17 cellular contexts compared by ENCODE assay signal in the genomic region with DNA sequence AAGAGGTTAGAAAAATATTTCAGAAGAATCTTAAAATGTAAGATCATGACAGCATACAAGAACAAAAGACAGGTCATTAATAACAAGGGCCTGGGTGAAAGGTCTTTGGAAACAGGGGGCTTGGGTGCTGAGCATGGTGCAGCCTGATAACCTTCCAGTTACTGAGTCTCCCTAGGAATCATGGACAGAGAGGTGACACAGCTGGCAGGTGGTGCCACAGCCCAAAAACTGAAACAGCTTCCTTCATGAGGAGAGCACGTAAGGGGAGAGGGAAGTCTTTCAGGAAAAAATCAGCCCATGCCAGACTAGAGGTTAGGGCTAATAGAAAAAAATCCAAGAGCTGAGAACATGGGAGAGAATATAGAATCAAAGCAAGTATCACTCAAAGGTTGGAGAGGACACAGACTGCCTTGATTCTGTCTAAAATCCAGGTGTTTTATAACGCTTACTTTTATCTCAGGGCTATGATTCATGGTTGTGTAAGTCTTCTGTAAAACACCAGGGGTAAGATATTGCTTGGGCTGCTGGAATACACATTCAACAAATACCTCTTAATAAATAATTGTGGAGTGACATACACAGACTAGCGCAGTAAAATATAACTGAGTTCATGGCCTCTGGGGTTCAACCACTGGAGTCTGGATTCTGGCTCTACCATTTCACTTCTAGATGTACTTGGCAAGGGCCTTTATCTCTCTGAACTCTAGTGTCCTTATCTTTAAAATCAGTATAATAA.
DNase-seq lines count a peak whose midpoint lies in the region; ATAC-seq and TF ChIP-seq lines count a peak whose summit lies in the region.
"Had no signal": no experiment of that assay in that cellular context is flagged by ENCODE, and none has a peak within 500 bp of the region (broad histone marks: within the 10 kb centered on the region; RNA-seq: fewer than 3 reads in every experiment).

No MANE protein-coding gene starts in this region.

- peaks cover 23 to 28% of the 10 kb centered on the region in 2 experiments for H3K4me1 ChIP-seq in neutrophil (ENCODE audit: control insufficient read depth in 1 of 2, insufficient read depth in 1 of 2, low read depth in 1 of 2, low read length in 1 of 2)

- H3K27ac ChIP-seq in neutrophil, result peak overlapping the region; percentile 85

- intact Hi-C loops in CD14-positive monocyte (cut with micrococcal nuclease), result no loop called here

- no peak for TF ChIP-seq CTCF in CD14-positive monocyte (IDR thresholded peaks at IDR 0.05)
- no peak for TF ChIP-seq CTCF in choroid plexus epithelial cell (conservative IDR thresholded peaks at IDR 0.05; ENCODE audit: low read depth, low read length)
- TF ChIP-seq CTCF in neutrophil (IDR thresholded peaks at IDR 0.05), result no peak

- DNase-seq in CD14-positive monocyte (ENCODE audit: low spot score), result no peak
- peak; percentile 85 for DNase-seq in M059J (ENCODE audit: low read depth)
- peak; percentile 80 for DNase-seq in choroid plexus epithelial cell (ENCODE audit: low read depth)
- DNase-seq in superior temporal gyrus (ENCODE audit: extremely low spot score), result no peak
- no peak for DNase-seq in NCI-H128 (lab: John Stamatoyannopoulos, UW; ENCODE audit: unreplicated experiment)
- DNase-seq in NCI-H1092 (lab: John Stamatoyannopoulos, UW), result no peak
- DNase-seq: activated CD4-positive, CD25-positive, alpha-beta regulatory T cell treated with anti-CD3 and anti-CD28 coated beads, Interleukin-2, amount 50 U/mL, for 72 hours; erythroblast; GOT3; NCI-H1105 treated with DMSO at 0.1 percent for 48 hours had no signal

- no peaks in the 10 kb centered on the region for H3K36me3 ChIP-seq in neutrophil

- H3K9me3 Mint-ChIP-seq in CD14-positive monocyte, result no peaks in the 10 kb centered on the region
- H3K9me3 Mint-ChIP-seq: neural crest cell; stimulated activated naive CD8-positive, alpha-beta T cell treated with anti-CD3 and anti-CD28 coated beads, Interleukin-15, Interleukin-2, amounts not matched to agents 100 ng/mL and 50 ng/mL, for 24 hours had no signal

- no peak overlapping the region for H3K4me3 ChIP-seq in choroid plexus epithelial cell (ENCODE audit: low read depth, low read length)
- H3K4me3 ChIP-seq in neutrophil (ENCODE audit: low read depth in 1 of 2, low read length in 1 of 2), result peak overlapping the region in 1 of 2 experiments; percentile 33
- H3K4me3 ChIP-seq: lung had no signal

- H3K27me3 ChIP-seq in neutrophil, result no peaks in the 10 kb centered on the region

- H3K27me3 Mint-ChIP-seq in CD14-positive monocyte (ENCODE audit: low read depth in 3 of 3), result no peaks in the 10 kb centered on the region
- H3K27me3 Mint-ChIP-seq: activated naive CD8-positive, alpha-beta T cell; stimulated activated naive CD8-positive, alpha-beta T cell treated with anti-CD3 and anti-CD28 coated beads, Interleukin-15, Interleukin-2, amounts not matched to agents 100 ng/mL and 50 ng/mL, for 24 hours had no signal

- no peaks in the 10 kb centered on the region for H3K9me3 ChIP-seq in neutrophil

- H3K27ac Mint-ChIP-seq in CD14-positive monocyte, result peak overlapping the region; percentile 63 to 92 (median 85)
- H3K27ac Mint-ChIP-seq: activated naive CD8-positive, alpha-beta T cell; stimulated activated naive CD8-positive, alpha-beta T cell treated with anti-CD3 and anti-CD28 coated beads, Interleukin-15, Interleukin-2, amounts not matched to agents 100 ng/mL and 50 ng/mL, for 24 hours had no signal

- H3K4me3 Mint-ChIP-seq in CD14-positive monocyte, result peak overlapping the region in 1 of 2 donors; percentile 14
- H3K4me3 Mint-ChIP-seq: activated naive CD8-positive, alpha-beta T cell; neural crest cell; stimulated activated naive CD8-positive, alpha-beta T cell treated with anti-CD3 and anti-CD28 coated beads, Interleukin-15, Interleukin-2, amounts not matched to agents 100 ng/mL and 50 ng/mL, for 24 hours had no signal

- no peak for ATAC-seq in GM21515 (IDR thresholded peaks at IDR 0.05; ENCODE audit: unreplicated experiment)
- ATAC-seq: Right ventricle myocardium inferior had no signal

- H3K36me3 Mint-ChIP-seq in CD14-positive monocyte, result peaks cover 13 to 15% of the 10 kb centered on the region in 2 donors
- H3K36me3 Mint-ChIP-seq: activated naive CD8-positive, alpha-beta T cell had no signal

- H3K4me1 Mint-ChIP-seq in CD14-positive monocyte, result peaks cover 31% of the 10 kb centered on the region

Comparison
In these comparisons a context has a peak if more than half of its experiments do, and no peak if none do; other contexts are left out.
1. DNase-seq: peak in M059J (single experiment) and choroid plexus epithelial cell (single experiment); none in CD14-positive monocyte (single experiment), superior temporal gyrus (single experiment), NCI-H128 (single experiment) and NCI-H1092 (single experiment).